Comparison of ENCODE assay signal across 13 cellular contexts in the genomic region with DNA sequence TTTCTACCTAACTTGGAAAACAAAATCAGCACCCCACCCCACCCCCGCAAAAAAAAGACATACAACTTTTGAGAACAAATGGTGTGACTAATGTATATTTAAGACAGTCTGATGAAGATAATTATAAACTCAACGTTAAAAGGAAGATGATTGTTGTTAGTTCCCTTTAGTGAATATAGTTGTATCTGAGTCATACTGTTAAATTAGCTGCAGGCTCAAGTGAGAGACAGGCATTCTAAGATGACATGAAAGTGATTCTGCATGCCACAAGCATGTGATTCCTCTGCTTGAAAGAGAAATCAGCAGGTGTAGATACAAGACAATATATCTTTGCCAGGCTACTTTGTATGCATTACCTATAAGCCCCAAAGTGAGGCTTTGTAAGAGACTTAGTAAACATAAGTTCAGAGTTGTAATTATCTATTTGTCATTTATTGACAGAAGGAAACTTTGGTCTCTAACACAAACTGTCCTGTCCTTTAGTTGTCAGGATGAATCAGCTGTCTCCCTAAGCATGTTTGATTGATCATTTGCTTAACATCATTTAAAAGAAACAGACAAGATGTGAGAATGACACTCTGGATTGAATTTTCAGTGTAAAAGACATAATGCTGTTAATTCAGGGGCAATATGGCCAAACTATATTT.
DNase-seq lines count a peak whose midpoint lies in the region; TF ChIP-seq lines count a peak whose summit lies in the region.
"Had no signal": no experiment of that assay in that cellular context is flagged by ENCODE, and none has a peak within 500 bp of the region (broad histone marks: within the 10 kb centered on the region; RNA-seq: fewer than 3 reads in every experiment).

No MANE protein-coding gene starts in this region.

- no peaks in the 10 kb centered on the region for H3K9me3 Mint-ChIP-seq in activated CD4-positive, alpha-beta T cell treated with anti-CD3 and anti-CD28 coated beads, Interleukin-2, amount 10 ng/mL, durations not matched to agents 24 days and 14 days
- H3K9me3 Mint-ChIP-seq: activated naive CD8-positive, alpha-beta T cell treated with anti-CD3 and anti-CD28 coated beads for 36 hours had no signal

- TF ChIP-seq CTCF in BJ (IDR thresholded peaks at IDR 0.05; ENCODE audit: insufficient read depth, low read depth, low read length) (no peak), HFF-Myc (IDR thresholded peaks at IDR 0.05; ENCODE audit: low read depth, low read length, missing control alignments) (no peak), prostate gland (IDR thresholded peaks at IDR 0.05) (no peak)

- H3K27ac Mint-ChIP-seq in activated CD4-positive, alpha-beta T cell treated with anti-CD3 and anti-CD28 coated beads, Interleukin-2, amount 10 ng/mL, durations not matched to agents 24 days and 14 days: no peak overlapping the region
- H3K27ac Mint-ChIP-seq: activated naive CD8-positive, alpha-beta T cell treated with anti-CD3 and anti-CD28 coated beads for 36 hours; stimulated activated effector memory CD8-positive, alpha-beta T cell treated with anti-CD3 and anti-CD28 coated beads, Interleukin-12 subunit alpha, Interleukin-12 subunit beta, amount 100 ng/mL, for 72 hours had no signal

- POLR2A ChIA-PET in BJ (lab: Charles Lee): no interaction called here

- 58% methylated on average over 2 of the region's 2 CpGs for WGBS in prostate gland

- no peak for TF ChIP-seq POLR2A in prostate gland (IDR thresholded peaks at IDR 0.05)

- no peaks in the 10 kb centered on the region for H3K27me3 Mint-ChIP-seq in activated CD4-positive, alpha-beta T cell treated with anti-CD3 and anti-CD28 coated beads, Interleukin-2, amount 10 ng/mL, durations not matched to agents 24 days and 14 days
- H3K27me3 Mint-ChIP-seq: activated naive CD8-positive, alpha-beta T cell treated with anti-CD3 and anti-CD28 coated beads for 36 hours had no signal

- no peaks in the 10 kb centered on the region for H3K36me3 ChIP-seq in BJ (ENCODE audit: control insufficient read depth, insufficient read depth, low read length)
- H3K36me3 ChIP-seq in prostate gland: no peaks in the 10 kb centered on the region

- no peaks in the 10 kb centered on the region for H3K9me3 ChIP-seq in prostate gland

- no peaks in the 10 kb centered on the region for H3K4me1 Mint-ChIP-seq in activated CD4-positive, alpha-beta T cell treated with anti-CD3 and anti-CD28 coated beads, Interleukin-2, amount 10 ng/mL, durations not matched to agents 24 days and 14 days
- H3K4me1 Mint-ChIP-seq: activated naive CD8-positive, alpha-beta T cell treated with anti-CD3 and anti-CD28 coated beads for 36 hours; stimulated activated effector memory CD8-positive, alpha-beta T cell treated with anti-CD3 and anti-CD28 coated beads, Interleukin-12 subunit alpha, Interleukin-12 subunit beta, amount 100 ng/mL, for 72 hours had no signal

- H3K4me3 ChIP-seq in BJ (ENCODE audit: low read depth, low read length) (no peak overlapping the region), HFF-Myc (replicated peaks; ENCODE audit: low read depth, low read length) (no peak overlapping the region), prostate gland (no peak overlapping the region)

- no peak overlapping the region for H3K4me3 Mint-ChIP-seq in activated CD4-positive, alpha-beta T cell treated with anti-CD3 and anti-CD28 coated beads, Interleukin-2, amount 10 ng/mL, durations not matched to agents 24 days and 14 days
- H3K4me3 Mint-ChIP-seq: activated naive CD8-positive, alpha-beta T cell treated with anti-CD3 and anti-CD28 coated beads for 36 hours; stimulated activated effector memory CD8-positive, alpha-beta T cell treated with anti-CD3 and anti-CD28 coated beads, Interleukin-12 subunit alpha, Interleukin-12 subunit beta, amount 100 ng/mL, for 72 hours had no signal

- in situ Hi-C loops in SK-MEL-5 (cut with HindIII; ENCODE audit: low pct_unique_long_range_greater_than_20kb, low sequenced_read_pairs): no loop called here

- CTCF ChIA-PET in BJ (lab: Yijun Ruan, JAX): interaction anchor here (0.5 to 1.6 kb wide), 3 partner anchors 95 to 284 kb away, joined by 3 read pairs; no protein-coding TSS in a partner anchor

- no peaks in the 10 kb centered on the region for H3K36me3 Mint-ChIP-seq in activated CD4-positive, alpha-beta T cell treated with anti-CD3 and anti-CD28 coated beads, Interleukin-2, amount 10 ng/mL, durations not matched to agents 24 days and 14 days (ENCODE audit: low read depth)
- H3K36me3 Mint-ChIP-seq: activated naive CD8-positive, alpha-beta T cell treated with anti-CD3 and anti-CD28 coated beads for 36 hours; stimulated activated effector memory CD8-positive, alpha-beta T cell treated with anti-CD3 and anti-CD28 coated beads, Interleukin-12 subunit alpha, Interleukin-12 subunit beta, amount 100 ng/mL, for 72 hours had no signal

- H3K4me1 ChIP-seq in prostate gland (replicated peaks): no peaks in the 10 kb centered on the region

- intact Hi-C loops in prostate gland (cut with DNase I): no loop called here
- intact Hi-C loops in activated CD4-positive, alpha-beta T cell treated with anti-CD3 and anti-CD28 coated beads, Interleukin-2, amount 10 ng/mL, durations not matched to agents 24 days and 14 days (cut with micrococcal nuclease): no loop called here

- H3K27ac ChIP-seq in prostate gland: no peak overlapping the region

- DNase-seq in BJ (ENCODE audit: low read depth): peak; percentile 19
- DNase-seq in HFF-Myc (ENCODE audit: extremely low read depth, low read depth): peak; percentile 27
- DNase-seq in SK-MEL-5 (ENCODE audit: low read depth, low spot score): peak; percentile 2
- peak; percentile 38 for DNase-seq in iris pigment epithelial cell (ENCODE audit: low read depth)
- DNase-seq in prostate gland (ENCODE audit: low spot score): no peak
- no peak for DNase-seq in mesenteric fat pad (ENCODE audit: low spot score)
- DNase-seq in stimulated activated naive CD4-positive, alpha-beta T cell (lab: John Stamatoyannopoulos, UW): no peak
- DNase-seq in activated CD4-positive, alpha-beta T cell treated with anti-CD3 and anti-CD28 coated beads, Interleukin-2, amount 10 ng/mL, durations not matched to agents 24 days and 14 days: no peak
- DNase-seq: activated naive CD8-positive, alpha-beta T cell treated with anti-CD3 and anti-CD28 coated beads for 36 hours; C1 segment of cervical spinal cord; KG1; NCI-H510A had no signal

- H3K27me3 ChIP-seq in BJ (ENCODE audit: control insufficient read depth, insufficient read depth, low read length) (no peaks in the 10 kb centered on the region), prostate gland (replicated peaks; ENCODE audit: insufficient read depth) (no peaks in the 10 kb centered on the region)

Comparison
In these comparisons a context has a peak if more than half of its experiments do, and no peak if none do; other contexts are left out.
1. DNase-seq: peak in BJ (single experiment), HFF-Myc (single experiment), SK-MEL-5 (single experiment) and iris pigment epithelial cell (single experiment); none in prostate gland (single experiment), mesenteric fat pad (single experiment), stimulated activated naive CD4-positive, alpha-beta T cell (0 of 6) and activated CD4-positive, alpha-beta T cell treated with anti-CD3 and anti-CD28 coated beads, Interleukin-2, amount 10 ng/mL, durations not matched to agents 24 days and 14 days (single experiment).